15 cellular contexts compared by ENCODE assay signal in the genomic region with DNA sequence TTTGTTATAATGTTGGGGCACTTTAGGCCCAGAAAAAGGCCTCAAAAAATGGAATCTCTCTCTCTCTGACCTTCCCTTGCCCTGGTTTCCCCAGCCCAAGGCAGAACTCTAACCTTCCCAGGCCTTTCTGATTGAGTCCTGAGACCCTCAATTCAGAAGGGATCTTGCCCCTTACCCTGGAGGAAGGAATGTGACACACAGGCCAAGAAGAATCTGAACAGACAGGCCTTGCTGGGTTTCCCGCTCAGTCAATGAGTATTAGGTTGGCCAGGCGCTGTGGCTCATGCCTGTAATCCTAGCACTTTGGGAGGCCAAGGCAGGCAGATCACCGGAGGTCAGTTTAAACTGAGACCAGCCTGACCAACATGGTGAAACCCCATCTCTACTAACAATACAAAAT.
"Had no signal": no experiment of that assay in that cellular context is flagged by ENCODE, and none has a peak within 500 bp of the region (broad histone marks: within the 10 kb centered on the region; RNA-seq: fewer than 3 reads in every experiment).

No MANE protein-coding gene starts in this region.

- H3K4me3 ChIP-seq: adrenal gland, left ventricle myocardium inferior, pancreas, testis, upper lobe of right lung had no signal

- H3K27ac Mint-ChIP-seq: activated naive CD4-positive, alpha-beta T cell treated with anti-CD3 and anti-CD28 coated beads, Interleukin-2, amount 50 U/mL, for 72 hours; stimulated activated effector memory CD8-positive, alpha-beta T cell treated with anti-CD3 and anti-CD28 coated beads, Interleukin-12 subunit alpha, Interleukin-12 subunit beta, amount 100 ng/mL, for 72 hours had no signal

- H3K27ac ChIP-seq: adrenal gland, epithelial cell of prostate, left ventricle myocardium inferior, neutrophil, pancreas, testis, upper lobe of right lung had no signal

- H3K27me3 ChIP-seq: adrenal gland, neutrophil, pancreas, testis, upper lobe of right lung had no signal

- ATAC-seq: activated naive CD4-positive, alpha-beta T cell treated with anti-CD3 and anti-CD28 coated beads, Interleukin-2, amount 50 U/mL, for 72 hours; pancreas; sciatic nerve; stimulated activated effector memory CD8-positive, alpha-beta T cell treated with anti-CD3 and anti-CD28 coated beads, Interleukin-12 subunit alpha, Interleukin-12 subunit beta, amount 100 ng/mL, for 72 hours; upper lobe of right lung had no signal

- H3K36me3 ChIP-seq: adrenal gland, left ventricle myocardium inferior, neutrophil, pancreas, upper lobe of right lung had no signal

- H3K9me3 Mint-ChIP-seq: activated naive CD4-positive, alpha-beta T cell treated with anti-CD3 and anti-CD28 coated beads, Interleukin-2, amount 50 U/mL, for 72 hours; stimulated activated effector memory CD8-positive, alpha-beta T cell treated with anti-CD3 and anti-CD28 coated beads, Interleukin-12 subunit alpha, Interleukin-12 subunit beta, amount 100 ng/mL, for 72 hours had no signal

- H3K4me3 Mint-ChIP-seq: stimulated activated effector memory CD8-positive, alpha-beta T cell treated with anti-CD3 and anti-CD28 coated beads, Interleukin-12 subunit alpha, Interleukin-12 subunit beta, amount 100 ng/mL, for 72 hours had no signal

- DNase-seq: activated CD4-positive, CD25-positive, alpha-beta regulatory T cell treated with anti-CD3 and anti-CD28 coated beads, Interleukin-2, amount 50 U/mL, for 72 hours; activated gamma-delta T cell treated with Interleukin-2 at 50 U/mL for 16 hours; adrenal gland; hypothalamus; left ventricle myocardium inferior; pancreas; stimulated activated CD4-positive, alpha-beta T cell treated with anti-CD3 and anti-CD28 coated beads, Interleukin-4, amount 100 ng/mL, for 24 hours; T1000; testis; upper lobe of right lung had no signal

- H3K36me3 Mint-ChIP-seq: activated naive CD4-positive, alpha-beta T cell treated with anti-CD3 and anti-CD28 coated beads, Interleukin-2, amount 50 U/mL, for 72 hours had no signal
